ENCODE assay signal across 10 cellular contexts in the genomic region with DNA sequence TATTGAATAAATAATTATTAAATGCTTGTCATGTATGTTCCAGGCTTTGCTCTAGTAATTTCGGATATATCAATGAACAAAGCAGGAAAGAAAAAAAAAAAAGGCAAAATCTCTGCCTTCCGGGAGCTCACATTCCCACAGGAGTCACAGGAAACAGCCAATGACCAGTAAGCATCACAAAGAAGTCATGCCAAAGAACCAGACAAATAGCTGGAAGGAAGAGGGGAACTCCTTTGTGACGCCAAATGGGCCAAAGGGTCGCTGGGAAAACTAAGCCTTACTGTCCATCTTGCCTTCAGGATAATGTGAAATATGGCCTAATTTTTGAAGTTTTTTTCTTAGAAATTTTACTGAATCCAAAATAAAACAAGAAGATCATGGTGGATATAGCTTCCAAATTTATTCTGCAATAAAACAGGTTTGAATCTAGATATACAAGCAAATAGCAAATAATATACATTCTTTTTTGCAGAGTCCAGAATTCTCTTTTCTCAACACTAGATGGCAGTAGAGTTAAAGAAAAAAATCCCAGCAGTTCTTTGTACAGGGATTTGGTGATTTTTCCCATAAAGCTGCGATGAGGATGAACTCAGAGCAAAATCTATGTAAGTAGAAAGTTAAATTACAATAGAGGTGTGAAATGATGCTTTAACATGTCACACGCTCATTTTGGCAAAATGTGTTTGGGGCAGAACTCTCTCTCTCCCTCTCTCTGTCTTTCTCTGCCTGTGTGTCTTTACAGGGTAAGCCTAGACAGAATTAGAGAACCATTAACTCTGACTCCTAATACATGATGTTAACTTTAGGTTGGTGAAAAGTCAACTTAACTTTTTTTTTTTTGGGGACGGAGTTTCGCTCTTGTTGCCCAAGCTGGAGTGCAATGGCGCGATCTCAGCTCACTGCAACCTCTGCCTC.
DNase-seq lines count a peak whose midpoint lies in the region; ATAC-seq, FAIRE-seq and TF ChIP-seq lines count a peak whose summit lies in the region.
"Had no signal": no experiment of that assay in that cellular context is flagged by ENCODE, and none has a peak within 500 bp of the region (broad histone marks: within the 10 kb centered on the region; RNA-seq: fewer than 3 reads in every experiment).

No MANE protein-coding gene starts in this region.

- POLR2A ChIA-PET in GM12878 (lab: Charles Lee): no interaction called here

- no peaks in the 10 kb centered on the region for H3K36me3 Mint-ChIP-seq in activated T-cell treated with anti-CD3 and anti-CD28 coated beads, Interleukin-2, amount 50 U/mL, for 72 hours (ENCODE audit: insufficient read depth in 2 of 2)

- peak; percentile 61 for TF ChIP-seq RAD21 in GM12878 (IDR thresholded peaks at IDR 0.05; ENCODE audit: insufficient read depth, low read depth, low read length)

- no TSS peak for BruUV-seq in GM12878 (replicated peaks; lab: Mats Ljungman, UMichigan)

- H3K27me3 ChIP-seq in GM12878 (replicated peaks in 1 of 2; ENCODE audit: control insufficient read depth in 2 of 2, insufficient read depth in 2 of 2, low read length in 1 of 2) (no peaks in the 10 kb centered on the region; a peak in 1 of 4 replicates), MG63 (no peaks in the 10 kb centered on the region)
- H3K27me3 ChIP-seq in effector memory CD4-positive, alpha-beta T cell (replicated peaks; ENCODE audit: control insufficient read depth, insufficient read depth, low read length, poor library complexity, severe bottlenecking): no peaks in the 10 kb centered on the region
- H3K27me3 ChIP-seq: BLaER1 had no signal

- SMC1A ChIA-PET in GM12878 (lab: Charles Lee; ENCODE audit: uncharacterized antibody, unreplicated experiment): interaction anchor here (0.5 to 2.4 kb wide), 6 partner anchors 9 to 918 kb away, joined by 3 to 9 read pairs (median 3); no protein-coding TSS in a partner anchor

- H3K79me2 ChIP-seq in GM12878 (ENCODE audit: control insufficient read depth, insufficient read depth, low read length): no peaks in the 10 kb centered on the region

- peak; percentile 76 for FAIRE-seq in GM12878 (lab: Jason Lieb, UNC)

- in situ Hi-C loops in GM12878 (cut with MboI): no loop called here

- H2AFZ ChIP-seq in GM12878 (ENCODE audit: control insufficient read depth, low read depth, low read length): no peak overlapping the region

- no peaks in the 10 kb centered on the region for H3K4me1 ChIP-seq in GM12878 (ENCODE audit: control insufficient read depth, insufficient read depth, low read length)
- no peaks in the 10 kb centered on the region for H3K4me1 ChIP-seq in effector memory CD4-positive, alpha-beta T cell (ENCODE audit: control insufficient read depth, insufficient read depth, low read length, poor library complexity, severe bottlenecking)
- H3K4me1 ChIP-seq: BLaER1 had no signal

- no peaks in the 10 kb centered on the region for H3K9me3 Mint-ChIP-seq in activated T-cell treated with anti-CD3 and anti-CD28 coated beads, Interleukin-2, amount 50 U/mL, for 72 hours

- CTCF ChIA-PET in GM12878 (lab: Yijun Ruan, JAX): interaction anchor here (0.5 to 6.2 kb wide), 25 partner anchors 8 to 1464 kb away, joined by 3 to 38 read pairs (median 3); no protein-coding TSS in a partner anchor

- TF ChIP-seq CTCF in LNCAP (IDR thresholded peaks at IDR 0.05) (peak; percentile 77), GM12878 (IDR thresholded peaks at IDR 0.05 in 2 of 3, conservative IDR thresholded peaks at IDR 0.05 in 1 of 3; ENCODE audit: control insufficient read depth in 2 of 3, extremely low read depth in 1 of 3, insufficient read depth in 1 of 3, low read depth in 3 of 3, low read length in 3 of 3) (peak; percentile 34 to 58 (median 54); a peak in 5 of 6 replicates)

- H3K36me3 ChIP-seq in GM12878 (ENCODE audit: control insufficient read depth in 2 of 2, insufficient read depth in 2 of 2, low read length in 1 of 2): no peaks in the 10 kb centered on the region
- H3K36me3 ChIP-seq in effector memory CD4-positive, alpha-beta T cell (ENCODE audit: control insufficient read depth, insufficient read depth, low read length): no peaks in the 10 kb centered on the region
- no peaks in the 10 kb centered on the region for H3K36me3 ChIP-seq in MG63
- H3K36me3 ChIP-seq: BLaER1 had no signal

- no peaks in the 10 kb centered on the region for H4K20me1 ChIP-seq in GM12878 (ENCODE audit: control insufficient read depth, insufficient read depth)
- H4K20me1 ChIP-seq: BLaER1 had no signal

- intact Hi-C loops in GM12878 (cut with micrococcal nuclease; ENCODE audit: unreplicated experiment): loop anchor here (1.0 kb wide), 1 partner anchor 910 kb away; no protein-coding TSS in a partner anchor

- H3K27ac Mint-ChIP-seq in activated T-cell treated with anti-CD3 and anti-CD28 coated beads, Interleukin-2, amount 50 U/mL, for 72 hours: no peak overlapping the region

- H3K27me3 Mint-ChIP-seq in activated T-cell treated with anti-CD3 and anti-CD28 coated beads, Interleukin-2, amount 50 U/mL, for 72 hours (ENCODE audit: low read depth): peaks cover 17% of the 10 kb centered on the region

- no peak overlapping the region for H3K4me3 Mint-ChIP-seq in activated T-cell treated with anti-CD3 and anti-CD28 coated beads, Interleukin-2, amount 50 U/mL, for 72 hours

- RAD21 ChIA-PET in GM12878 (lab: Charles Lee; ENCODE audit: unreplicated experiment): interaction anchor here (1.5 to 2.1 kb wide), 2 partner anchors 212 to 911 kb away, joined by 5 to 8 read pairs; no protein-coding TSS in a partner anchor

- TF ChIP-seq EP300 in GM12878 (IDR thresholded peaks at IDR 0.05; ENCODE audit: borderline replicate concordance in 1 of 2, control insufficient read depth in 1 of 2, low read depth in 2 of 2, low read length in 2 of 2): no peak

- H3K27ac ChIP-seq in GM12878 (ENCODE audit: control insufficient read depth, insufficient read depth): no peak overlapping the region
- H3K27ac ChIP-seq in effector memory CD4-positive, alpha-beta T cell (ENCODE audit: insufficient read depth, low read length, poor library complexity, severe bottlenecking): no peak overlapping the region
- H3K27ac ChIP-seq: BLaER1, skin epidermis had no signal

- peak; percentile 60 for ATAC-seq in GM12878
- no peak for ATAC-seq in activated T-cell treated with anti-CD3 and anti-CD28 coated beads, Interleukin-2, amount 50 U/mL, for 72 hours (replicated peaks in 1 of 2)

- WGBS in GM12878 (ENCODE audit: insufficient coverage, insufficient replicate concordance, low lambda C conversion rate, missing lambda C conversion rate): 52% methylated on average over 10 of the region's 10 CpGs

- no peak for TF ChIP-seq POLR2A in GM12878 (IDR thresholded peaks at IDR 0.05; ENCODE audit: low read depth, low read length)

- no peaks in the 10 kb centered on the region for H3K4me1 Mint-ChIP-seq in activated T-cell treated with anti-CD3 and anti-CD28 coated beads, Interleukin-2, amount 50 U/mL, for 72 hours (ENCODE audit: low read depth)

- H3K9me3 ChIP-seq in GM12878 (replicated peaks; ENCODE audit: control insufficient read depth, insufficient read depth, low read length) (no peaks in the 10 kb centered on the region), MG63 (no peaks in the 10 kb centered on the region)
- no peaks in the 10 kb centered on the region for H3K9me3 ChIP-seq in effector memory CD4-positive, alpha-beta T cell (ENCODE audit: control insufficient read depth, low read length)
- H3K9me3 ChIP-seq: BLaER1 had no signal

- peak; percentile 48 for DNase-seq in DMS 273 (lab: John Stamatoyannopoulos, UW; ENCODE audit: unreplicated experiment)
- no peak for DNase-seq in DMS 273 treated with DMSO at 0.1 percent for 48 hours (lab: John Stamatoyannopoulos, UW)
- DNase-seq in GM12878 (ENCODE audit: low read depth, low spot score): no peak
- peak; percentile 49 for DNase-seq in kidney tubule cell (ENCODE audit: low spot score)
- DNase-seq in effector memory CD4-positive, alpha-beta T cell: no peak
- DNase-seq in MG63: no peak
- DNase-seq in activated T-cell treated with anti-CD3 and anti-CD28 coated beads, Interleukin-2, amount 50 U/mL, for 72 hours: no peak

- no peak overlapping the region for H3K4me3 ChIP-seq in GM12878
- no peak overlapping the region for H3K4me3 ChIP-seq in effector memory CD4-positive, alpha-beta T cell (ENCODE audit: insufficient read depth, low read depth, low read length, poor library complexity, severe bottlenecking)
- no peak overlapping the region for H3K4me3 ChIP-seq in MG63
- H3K4me3 ChIP-seq: BLaER1, skin epidermis had no signal

- no peak overlapping the region for H3K9ac ChIP-seq in GM12878 (ENCODE audit: control insufficient read depth, insufficient read depth, low read length)
- H3K9ac ChIP-seq: BLaER1 had no signal

- H3K4me2 ChIP-seq in GM12878 (ENCODE audit: control insufficient read depth, insufficient read depth): no peak overlapping the region
- H3K4me2 ChIP-seq: BLaER1 had no signal

TF ChIP-seq in GM12878, 131 proteins besides CTCF, POLR2A, EP300 and RAD21:
- TF ChIP-seq ATF7 (IDR thresholded peaks at IDR 0.05; ENCODE audit: low read depth) (no peak), SMC3 (IDR thresholded peaks at IDR 0.05; ENCODE audit: borderline replicate concordance, low read length) (peak; percentile 55; the same call in 1 of the 2 replicates)

Comparison
In these comparisons a context has a peak if more than half of its experiments do, and no peak if none do; other contexts are left out.
1. DNase-seq: peak in DMS 273 (single experiment) and kidney tubule cell (single experiment); none in DMS 273 treated with DMSO at 0.1 percent for 48 hours (single experiment), GM12878 (single experiment), effector memory CD4-positive, alpha-beta T cell (0 of 3), MG63 (single experiment) and activated T-cell treated with anti-CD3 and anti-CD28 coated beads, Interleukin-2, amount 50 U/mL, for 72 hours (0 of 2).